14 cellular contexts compared by ENCODE assay signal in genomic region chr13:44364601-44365000, GRCh38. TPM values are rescaled to one million over a fixed set of nuclear protein-coding genes. Genes with fewer than 3 reads are reported as not detected.
DNase-seq lines count a peak whose midpoint lies in the region; ATAC-seq and TF ChIP-seq lines count a peak whose summit lies in the region.
"Had no signal": no experiment of that assay in that cellular context is flagged by ENCODE, and none has a peak within 500 bp of the region (broad histone marks: within the 10 kb centered on the region; RNA-seq: fewer than 3 reads in every experiment).

No MANE protein-coding gene starts in this region.

- peaks cover 53% of the 10 kb centered on the region for H3K4me1 Mint-ChIP-seq in nephron progenitor cell
- no peaks in the 10 kb centered on the region for H3K4me1 Mint-ChIP-seq in activated CD4-positive, alpha-beta memory T cell treated with anti-CD3 and anti-CD28 coated beads, Interleukin-2, amount 10 ng/mL, durations not matched to agents 7 days and 5 days
- H3K4me1 Mint-ChIP-seq: CD4-positive, alpha-beta memory T cell; T-helper 17 cell had no signal

- no peaks in the 10 kb centered on the region for H3K36me3 Mint-ChIP-seq in nephron progenitor cell (ENCODE audit: low read depth)
- no peaks in the 10 kb centered on the region for H3K36me3 Mint-ChIP-seq in activated CD4-positive, alpha-beta memory T cell treated with anti-CD3 and anti-CD28 coated beads, Interleukin-2, amount 10 ng/mL, durations not matched to agents 7 days and 5 days (ENCODE audit: low read depth)
- H3K36me3 Mint-ChIP-seq: CD4-positive, alpha-beta memory T cell; natural killer cell had no signal

- H3K27me3 Mint-ChIP-seq in nephron progenitor cell (ENCODE audit: low read depth, poor library complexity): no peaks in the 10 kb centered on the region
- peaks cover 17% of the 10 kb centered on the region for H3K27me3 Mint-ChIP-seq in activated CD4-positive, alpha-beta memory T cell treated with anti-CD3 and anti-CD28 coated beads, Interleukin-2, amount 10 ng/mL, durations not matched to agents 7 days and 5 days

- H3K9me3 Mint-ChIP-seq in nephron progenitor cell: no peaks in the 10 kb centered on the region
- H3K9me3 Mint-ChIP-seq in activated CD4-positive, alpha-beta memory T cell treated with anti-CD3 and anti-CD28 coated beads, Interleukin-2, amount 10 ng/mL, durations not matched to agents 7 days and 5 days: no peaks in the 10 kb centered on the region
- H3K9me3 Mint-ChIP-seq: natural killer cell had no signal

- peak; percentile 77 for DNase-seq in EL
- DNase-seq in RKO (ENCODE audit: low spot score): peak; percentile 20
- DNase-seq in fibroblast of pulmonary artery (ENCODE audit: low read depth): peak; percentile 51
- no peak for DNase-seq in nephron progenitor cell
- DNase-seq in activated CD4-positive, alpha-beta memory T cell treated with anti-CD3 and anti-CD28 coated beads, Interleukin-2, amount 10 ng/mL, durations not matched to agents 7 days and 5 days: no peak
- DNase-seq in germinal center (ENCODE audit: low spot score): no peak
- no peak for DNase-seq in coronary artery (ENCODE audit: low spot score)
- DNase-seq: CD4-positive, alpha-beta memory T cell; head of caudate nucleus; natural killer cell; stimulated activated CD4-positive, alpha-beta T cell treated with anti-CD3 and anti-CD28 coated beads, Interleukin-2, amount 100 ng/mL, for 24 hours; T-helper 17 cell had no signal

- H3K4me3 ChIP-seq in fibroblast of pulmonary artery (replicated peaks; ENCODE audit: low read depth, low read length): no peak overlapping the region
- no peak overlapping the region for H3K4me3 ChIP-seq in coronary artery
- H3K4me3 ChIP-seq: ascending aorta had no signal

- CTCF ChIA-PET in activated CD4-positive, alpha-beta memory T cell treated with anti-CD3 and anti-CD28 coated beads, Interleukin-2, amount 10 ng/mL, durations not matched to agents 7 days and 5 days (lab: Charles Lee): no interaction called here

- H3K27ac ChIP-seq in coronary artery: no peak overlapping the region
- H3K27ac ChIP-seq: ascending aorta had no signal

- peak overlapping the region; percentile 10 for H3K27ac Mint-ChIP-seq in nephron progenitor cell
- H3K27ac Mint-ChIP-seq in activated CD4-positive, alpha-beta memory T cell treated with anti-CD3 and anti-CD28 coated beads, Interleukin-2, amount 10 ng/mL, durations not matched to agents 7 days and 5 days: no peak overlapping the region
- H3K27ac Mint-ChIP-seq: CD4-positive, alpha-beta memory T cell; natural killer cell; T-helper 17 cell had no signal

- TF ChIP-seq CTCF in fibroblast of pulmonary artery (IDR thresholded peaks at IDR 0.05; ENCODE audit: low read length, missing control alignments) (no peak), nephron progenitor cell (IDR thresholded peaks at IDR 0.05) (no peak), coronary artery (IDR thresholded peaks at IDR 0.05) (no peak)

- H3K4me3 Mint-ChIP-seq in nephron progenitor cell: no peak overlapping the region
- H3K4me3 Mint-ChIP-seq in activated CD4-positive, alpha-beta memory T cell treated with anti-CD3 and anti-CD28 coated beads, Interleukin-2, amount 10 ng/mL, durations not matched to agents 7 days and 5 days: no peak overlapping the region
- H3K4me3 Mint-ChIP-seq: CD4-positive, alpha-beta memory T cell; natural killer cell; T-helper 17 cell had no signal

- no peak for ATAC-seq in HG03025 (IDR thresholded peaks at IDR 0.05; ENCODE audit: low FRiP score, unreplicated experiment)
- ATAC-seq: natural killer cell, T-helper 17 cell had no signal

- POLR2A ChIA-PET in activated CD4-positive, alpha-beta memory T cell treated with anti-CD3 and anti-CD28 coated beads, Interleukin-2, amount 10 ng/mL, durations not matched to agents 7 days and 5 days (lab: Charles Lee): no interaction called here

RNA-seq across cellular contexts. Expression of gene SERP2, which starts 9.0 kb away (rescaled TPM):
- total RNA-seq in activated CD4-positive, alpha-beta memory T cell treated with anti-CD3 and anti-CD28 coated beads, Interleukin-2, amount 10 ng/mL, durations not matched to agents 7 days and 5 days: not detected
- total RNA-seq: CD4-positive, alpha-beta memory T cell; T-helper 17 cell had no signal

Comparison
In these comparisons a context has a peak if more than half of its experiments do, and no peak if none do; other contexts are left out.
1. DNase-seq: peak in EL (single experiment), RKO (single experiment) and fibroblast of pulmonary artery (single experiment); none in nephron progenitor cell (single experiment), activated CD4-positive, alpha-beta memory T cell treated with anti-CD3 and anti-CD28 coated beads, Interleukin-2, amount 10 ng/mL, durations not matched to agents 7 days and 5 days (single experiment), germinal center (single experiment) and coronary artery (single experiment).